8 cellular contexts compared by ENCODE assay signal in the genomic region with DNA sequence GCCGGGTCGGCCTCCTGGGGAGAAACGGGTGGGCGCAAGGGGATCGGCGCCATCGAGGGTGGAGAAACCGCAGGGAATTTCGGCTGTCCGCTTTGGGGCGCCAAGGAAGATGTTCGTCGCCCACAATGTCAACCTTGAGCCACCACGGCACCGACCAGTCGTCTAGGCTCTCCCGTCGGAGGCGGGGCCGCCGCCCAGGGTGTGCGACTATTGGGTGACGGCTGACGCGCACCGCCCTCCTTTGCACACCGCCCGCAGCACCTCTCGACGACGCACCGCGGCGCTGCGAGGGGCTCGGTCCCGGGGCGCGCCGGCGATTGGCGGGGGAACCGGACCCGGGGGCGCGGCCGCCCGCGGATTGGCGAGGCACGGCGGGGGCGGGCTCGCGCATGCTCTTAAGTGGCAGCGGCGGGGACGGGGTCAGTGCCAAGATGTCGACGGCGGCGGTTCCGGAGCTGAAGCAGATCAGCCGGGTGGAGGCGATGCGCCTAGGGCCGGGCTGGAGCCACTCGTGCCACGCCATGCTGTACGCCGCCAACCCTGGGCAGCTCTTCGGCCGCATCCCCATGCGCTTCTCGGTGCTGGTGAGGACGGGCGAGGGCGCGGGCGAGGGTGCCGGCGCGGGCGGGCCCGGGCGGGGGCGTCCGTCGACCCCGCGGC. TPM values are rescaled to one million over a fixed set of nuclear protein-coding genes. Genes with fewer than 3 reads are reported as not detected.
A peak's percentile ranks its signal among the peaks of the same experiment; 100 is the strongest.
DNase-seq lines count a peak whose midpoint lies in the region; ATAC-seq and TF ChIP-seq lines count a peak whose summit lies in the region.

A gene (plus strand): TSS at position 267 of the 660 bp plus-strand sequence. CDS start 165 bp downstream, at position 432.

- peak; percentile 85 for ATAC-seq in HG03457 (IDR thresholded peaks at IDR 0.05; ENCODE audit: unreplicated experiment)

- no peaks in the 10 kb centered on the region for H3K27me3 ChIP-seq in BJ (ENCODE audit: control insufficient read depth, insufficient read depth, low read length)

- TF ChIP-seq CTCF in BJ (IDR thresholded peaks at IDR 0.05; ENCODE audit: insufficient read depth, low read depth, low read length) (no peak), choroid plexus epithelial cell (conservative IDR thresholded peaks at IDR 0.05; ENCODE audit: low read depth, low read length) (no peak)

- CTCF ChIA-PET in BJ (lab: Yijun Ruan, JAX) = interaction anchor here (0.8 kb wide), 1 partner anchor 34 kb away, joined by 5 read pairs; no protein-coding TSS in a partner anchor

- DNase-seq in BJ (ENCODE audit: low read depth) (peak; percentile 70), GM19240 (ENCODE audit: insufficient read length, low spot score) (peak; percentile 99), NCI-H524 treated with DMSO at 0.1 percent for 48 hours (lab: John Stamatoyannopoulos, UW) (peak; percentile 78), choroid plexus epithelial cell (ENCODE audit: low read depth) (peak; percentile 95), kidney glomerular epithelial cell (lab: John Stamatoyannopoulos, UW) (peak; percentile 80)
- peak; percentile 96 to 97 for DNase-seq in activated CD4-positive, alpha-beta T cell treated with anti-CD3 and anti-CD28 coated beads for 4 hours
- DNase-seq in stimulated activated CD4-positive, alpha-beta T cell treated with anti-CD3 and anti-CD28 coated beads, Interleukin-15, amount 100 ng/mL, for 48 hours (ENCODE audit: low read depth in 2 of 2) = peak; percentile 91 to 96

- H3K36me3 ChIP-seq in BJ (ENCODE audit: control insufficient read depth, insufficient read depth, low read length) = peaks cover 38% of the 10 kb centered on the region

- POLR2A ChIA-PET in BJ (lab: Charles Lee) = no interaction called here

- H3K4me3 ChIP-seq in BJ (ENCODE audit: low read depth, low read length) = peak within 1 kb of the TSS; percentile 82
- H3K4me3 ChIP-seq in choroid plexus epithelial cell (ENCODE audit: low read depth, low read length) = peak within 1 kb of the TSS; percentile 96

RNA-seq across cellular contexts. Expression of the gene that starts here (rescaled TPM):
- 17.4 and 33.3 TPM in 2 replicates for polyA plus RNA-seq in BJ (2011; rRNA removed)
- polyA minus RNA-seq in BJ (2011; rRNA and poly(A)+ RNA removed) = 4.0 and 5.9 TPM in 2 replicates

Comparison
In these comparisons a context has a peak if more than half of its experiments do, and no peak if none do; other contexts are left out.
1. Peak in every context shown above with its lines: DNase-seq, ATAC-seq and H3K4me3 ChIP-seq.